8 cellular contexts compared by ENCODE assay signal in genomic region chr10:78614744-78615143, GRCh38.
"Had no signal": no experiment of that assay in that cellular context is flagged by ENCODE, and none has a peak within 500 bp of the region (broad histone marks: within the 10 kb centered on the region; RNA-seq: fewer than 3 reads in every experiment).

No MANE protein-coding gene starts in this region.

- H2AFZ ChIP-seq: GM23338 had no signal

- H3K4me3 ChIP-seq: GM23338, HAP-1 had no signal

- H3K9me3 Mint-ChIP-seq: GM23338 had no signal

- H3K4me2 ChIP-seq: GM23338 had no signal

- FAIRE-seq: H1, HTR-8/SVneo had no signal

- H3K36me3 ChIP-seq: HAP-1 had no signal

- H3K4me1 Mint-ChIP-seq: GM23338, IgD-negative memory B cell had no signal

- H3K36me3 Mint-ChIP-seq: IgD-negative memory B cell had no signal

- H3K9me3 ChIP-seq: HAP-1 had no signal

- H3K27ac Mint-ChIP-seq: GM23338, HFFc6, IgD-negative memory B cell had no signal

- H3K4me3 Mint-ChIP-seq: GM23338, HFFc6, IgD-negative memory B cell had no signal

- H3K4me1 ChIP-seq: HAP-1 had no signal

- ATAC-seq: GM23338, HCT116 had no signal

- DNase-seq: H7, HFFc6 had no signal
